ENCODE assay signal across 20 cellular contexts in genomic region chr1:205538211-205538840, GRCh38. TPM values are rescaled to one million over a fixed set of nuclear protein-coding genes. Genes with fewer than 3 reads are reported as not detected.
DNase-seq lines count a peak whose midpoint lies in the region; ATAC-seq and TF ChIP-seq lines count a peak whose summit lies in the region.
"Had no signal": no experiment of that assay in that cellular context is flagged by ENCODE, and none has a peak within 500 bp of the region (broad histone marks: within the 10 kb centered on the region; RNA-seq: fewer than 3 reads in every experiment).

No MANE protein-coding gene starts in this region.

- WGBS in heart right ventricle, 2 donors: 43 to 49% methylated on average over 5 of the region's 5 CpGs

- H3K36me3 Mint-ChIP-seq in mesothelial cell of epicardium: no peaks in the 10 kb centered on the region
- H3K36me3 Mint-ChIP-seq: activated naive CD8-positive, alpha-beta T cell treated with anti-CD3 and anti-CD28 coated beads for 36 hours; stimulated activated memory B cell treated with anti-CD40 and anti-IgM and Interleukin-4, amounts not matched to agents 10 μg/mL and 1 μg/mL and 100 μg/mL, for 72 hours had no signal

- peak overlapping the region in 7 of 10 donors; percentile 9 to 58 (median 28) for H3K27ac ChIP-seq in heart right ventricle
- H3K27ac ChIP-seq: cardiac muscle cell, gastroesophageal sphincter had no signal

- H3K4me3 ChIP-seq in heart right ventricle (no peak overlapping the region), choroid plexus epithelial cell (ENCODE audit: low read depth, low read length) (no peak overlapping the region)
- H3K4me3 ChIP-seq: cardiac muscle cell, gastroesophageal sphincter had no signal

- H3K9me3 ChIP-seq in heart right ventricle: no peaks in the 10 kb centered on the region
- H3K9me3 ChIP-seq: gastroesophageal sphincter had no signal

- H3K27me3 Mint-ChIP-seq in mesothelial cell of epicardium (ENCODE audit: low read depth): peaks cover 17% of the 10 kb centered on the region

- H3K36me3 ChIP-seq in heart right ventricle: peaks cover 0 to 1% (median 0%) of the 10 kb centered on the region in 9 donors
- H3K36me3 ChIP-seq: cardiac muscle cell, gastroesophageal sphincter had no signal

- peaks cover 3% of the 10 kb centered on the region for H3K9me3 Mint-ChIP-seq in mesothelial cell of epicardium
- H3K9me3 Mint-ChIP-seq: activated CD4-positive, alpha-beta T cell treated with anti-CD3 and anti-CD28 coated beads, Interleukin-2, amount 10 ng/mL, durations not matched to agents 7 days and 5 days; activated naive CD8-positive, alpha-beta T cell treated with anti-CD3 and anti-CD28 coated beads for 36 hours; activated T-cell treated with anti-CD3 and anti-CD28 coated beads, Interleukin-2, amount 50 U/mL, for 4 hours; stimulated activated memory B cell treated with anti-CD40 and anti-IgM and Interleukin-4, amounts not matched to agents 10 μg/mL and 1 μg/mL and 100 μg/mL, for 72 hours had no signal

- H3K4me1 ChIP-seq in heart right ventricle: peaks cover 0 to 49% (median 17%) of the 10 kb centered on the region in 9 donors

- peaks cover 0 to 13% (median 0%) of the 10 kb centered on the region in 7 donors for H3K27me3 ChIP-seq in heart right ventricle
- H3K27me3 ChIP-seq: cardiac muscle cell had no signal

- intact Hi-C loops in heart right ventricle (cut with DNase I) (loop anchor here in 3 of 10 donors (10.0 kb wide), 2 partner anchors 46 to 96 kb away; partner anchors contain the start of gene ELK4 (in 2 of the 3)), Right ventricle myocardium superior (cut with DNase I) (no loop called here)

- TF ChIP-seq CTCF in heart right ventricle (IDR thresholded peaks at IDR 0.05) (no peak), choroid plexus epithelial cell (conservative IDR thresholded peaks at IDR 0.05; ENCODE audit: low read depth, low read length) (no peak), mesothelial cell of epicardium (IDR thresholded peaks at IDR 0.05; ENCODE audit: unreplicated experiment) (no peak)

- H3K4me3 Mint-ChIP-seq in mesothelial cell of epicardium: no peak overlapping the region
- H3K4me3 Mint-ChIP-seq: activated CD4-positive, alpha-beta T cell treated with anti-CD3 and anti-CD28 coated beads, Interleukin-2, amount 10 ng/mL, durations not matched to agents 7 days and 5 days; activated naive CD8-positive, alpha-beta T cell treated with anti-CD3 and anti-CD28 coated beads for 36 hours; activated T-cell treated with anti-CD3 and anti-CD28 coated beads, Interleukin-2, amount 50 U/mL, for 4 hours; stimulated activated memory B cell treated with anti-CD40 and anti-IgM and Interleukin-4, amounts not matched to agents 10 μg/mL and 1 μg/mL and 100 μg/mL, for 72 hours had no signal

- DNase-seq in heart right ventricle: no peak
- no peak for DNase-seq in Right ventricle myocardium superior
- DNase-seq in choroid plexus epithelial cell (ENCODE audit: low read depth): peak; percentile 18
- DNase-seq in mesothelial cell of epicardium (ENCODE audit: low spot score in 2 of 2, unreplicated experiment in 2 of 2): peak in 1 of 2 experiments; percentile 36
- DNase-seq in NCI-H146 (lab: John Stamatoyannopoulos, UW): no peak
- DNase-seq: ACHN; activated CD4-positive, alpha-beta T cell treated with anti-CD3 and anti-CD28 coated beads, Interleukin-2, amount 10 ng/mL, durations not matched to agents 7 days and 5 days; activated naive CD8-positive, alpha-beta T cell treated with anti-CD3 and anti-CD28 coated beads for 36 hours; activated T-cell treated with anti-CD3 and anti-CD28 coated beads, Interleukin-2, amount 50 U/mL, for 4 hours; COR-L47; GDM1; NCI-H1048; NK-92 treated with Interleukin-12 subunit alpha and Interleukin-12 subunit beta, amount 100 ng/mL, for 24 hours; T1000 had no signal

- H3K27ac Mint-ChIP-seq in mesothelial cell of epicardium: peak overlapping the region; percentile 84
- H3K27ac Mint-ChIP-seq: activated CD4-positive, alpha-beta T cell treated with anti-CD3 and anti-CD28 coated beads, Interleukin-2, amount 10 ng/mL, durations not matched to agents 7 days and 5 days; activated naive CD8-positive, alpha-beta T cell treated with anti-CD3 and anti-CD28 coated beads for 36 hours; stimulated activated memory B cell treated with anti-CD40 and anti-IgM and Interleukin-4, amounts not matched to agents 10 μg/mL and 1 μg/mL and 100 μg/mL, for 72 hours had no signal

- peaks cover 17% of the 10 kb centered on the region for H3K4me1 Mint-ChIP-seq in mesothelial cell of epicardium

- ATAC-seq in heart right ventricle: peak in 1 of 8 donors; percentile 16
- ATAC-seq in Right ventricle myocardium superior (ENCODE audit: poor library complexity): no peak
- no peak for ATAC-seq in GM21529 (IDR thresholded peaks at IDR 0.05; ENCODE audit: unreplicated experiment)
- ATAC-seq in HG03280 (IDR thresholded peaks at IDR 0.05; ENCODE audit: unreplicated experiment): no peak
- no peak for ATAC-seq in GM19328 (IDR thresholded peaks at IDR 0.05; ENCODE audit: unreplicated experiment)
- ATAC-seq: activated T-cell treated with anti-CD3 and anti-CD28 coated beads, Interleukin-2, amount 50 U/mL, for 4 hours; gastroesophageal sphincter; stimulated activated memory B cell treated with anti-CD40 and anti-IgM and Interleukin-4, amounts not matched to agents 10 μg/mL and 1 μg/mL and 100 μg/mL, for 72 hours had no signal

RNA-seq across cellular contexts. Expression of gene CDK18, which starts 33.9 kb away (rescaled TPM):
- total RNA-seq in heart right ventricle (100 to 1,000 TPM; 122 to 199 (median 164) TPM), Right ventricle myocardium superior (172 TPM), mesothelial cell of epicardium (28.7 to 33.2 TPM (median 31.1 TPM) in 3 replicates)
- polyA plus RNA-seq in heart right ventricle: 100 to 1,000 TPM in 1 of 2 donors, 10 to 100 TPM in 1; 41.4 to 156 TPM
